In the genomic region with DNA sequence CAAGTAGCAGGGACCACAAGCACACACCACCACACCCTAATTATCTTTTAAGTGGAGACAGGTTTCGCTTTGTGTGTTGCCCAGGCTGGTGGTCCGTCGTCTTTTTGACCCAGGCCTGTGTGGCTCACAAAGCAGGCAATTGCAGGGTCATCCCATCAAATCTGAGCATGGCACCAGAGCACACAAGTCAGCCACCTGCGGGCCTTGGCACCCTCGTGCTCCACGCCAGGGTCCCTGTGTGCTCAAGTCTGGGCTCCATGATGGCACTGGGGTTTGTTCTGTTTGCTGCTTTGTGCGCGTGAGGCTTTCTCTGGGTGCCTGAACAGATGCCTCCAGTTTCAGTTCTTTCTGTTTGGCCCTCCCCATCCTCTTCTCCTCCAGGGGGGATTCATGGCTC, we compare ENCODE assay signal across 9 cellular contexts. TPM values are rescaled to one million over a fixed set of nuclear protein-coding genes. Genes with fewer than 3 reads are reported as not detected.
A peak's percentile ranks its signal among the peaks of the same experiment; 100 is the strongest.
DNase-seq lines count a peak whose midpoint lies in the region; ATAC-seq and TF ChIP-seq lines count a peak whose summit lies in the region.
"Had no signal": no experiment of that assay in that cellular context is flagged by ENCODE, and none has a peak within 500 bp of the region (broad histone marks: within the 10 kb centered on the region; RNA-seq: fewer than 3 reads in every experiment).

No MANE protein-coding gene starts in this region.

- POLR2A ChIA-PET in PC-3 (lab: Charles Lee; ENCODE audit: unreplicated experiment) = no interaction called here

- H2AFZ ChIP-seq in PC-3 (ENCODE audit: low read length) = no peak overlapping the region
- no peak overlapping the region for H2AFZ ChIP-seq in neuronal stem cell (ENCODE audit: low read length)

- H3K79me2 ChIP-seq in DOHH2 (ENCODE audit: control insufficient read depth, low read length) (peaks cover 55% of the 10 kb centered on the region), PC-3 (ENCODE audit: low read length) (peaks cover 47% of the 10 kb centered on the region)

- no peak overlapping the region for H2BK120ac ChIP-seq in neuronal stem cell (ENCODE audit: low read depth, low read length)

- H3K9ac ChIP-seq in PC-3 (ENCODE audit: low read length) = no peak overlapping the region
- no peak overlapping the region for H3K9ac ChIP-seq in neuronal stem cell (ENCODE audit: low read depth, low read length, poor library complexity)

- H3K4me3 ChIP-seq in DOHH2 (ENCODE audit: low read length) = peak overlapping the region; percentile 78
- H3K4me3 ChIP-seq in PC-3 (ENCODE audit: low read length) = no peak overlapping the region; the same call in 1 of the 2 replicates
- H3K4me3 ChIP-seq in neuronal stem cell (ENCODE audit: low read length in 2 of 2) = no peak overlapping the region

- BruUV-seq in PC-3 (replicated peaks; lab: Mats Ljungman, UMichigan) = no TSS peak

- peaks cover 19% of the 10 kb centered on the region for H3K79me1 ChIP-seq in neuronal stem cell (ENCODE audit: low read depth, low read length)

- no peak for DNase-seq in PC-3
- no peak for DNase-seq in caudate nucleus (lab: John Stamatoyannopoulos, UW)
- DNase-seq in neuronal stem cell (ENCODE audit: low spot score) = no peak
- DNase-seq in COLO668 (lab: John Stamatoyannopoulos, UW; ENCODE audit: unreplicated experiment) = no peak
- DNase-seq in hypothalamus (lab: John Stamatoyannopoulos, UW) = no peak
- DNase-seq: NCI-H526 had no signal

- CTCF ChIA-PET in PC-3 (lab: Charles Lee) = no interaction called here

- intact Hi-C loops in PC-3 (cut with micrococcal nuclease) = loop anchor here (10.0 kb wide), 1 partner anchor 60 kb away; no protein-coding TSS in a partner anchor

- no peak overlapping the region for H4K8ac ChIP-seq in neuronal stem cell (ENCODE audit: low read depth, low read length)

- H3F3A ChIP-seq in DOHH2 (ENCODE audit: control insufficient read depth, insufficient read depth) (peaks cover 5% of the 10 kb centered on the region), PC-3 (ENCODE audit: low read length, unreplicated experiment) (no peaks in the 10 kb centered on the region)

- H3K14ac ChIP-seq in neuronal stem cell (ENCODE audit: low read length) = no peak overlapping the region

- TF ChIP-seq CTCF in DOHH2 (IDR thresholded peaks at IDR 0.05; ENCODE audit: low read depth, low read length, poor library complexity, severe bottlenecking) (no peak), PC-3 (conservative IDR thresholded peaks at IDR 0.05; ENCODE audit: low read depth, low read length) (no peak)

- H3K9me3 ChIP-seq in DOHH2 (ENCODE audit: control insufficient read depth, insufficient read depth, low read length) = no peaks in the 10 kb centered on the region
- no peaks in the 10 kb centered on the region for H3K9me3 ChIP-seq in PC-3 (ENCODE audit: low read length)
- H3K9me3 ChIP-seq in neuronal stem cell (replicated peaks in 1 of 2; ENCODE audit: control insufficient read depth in 2 of 2, insufficient read depth in 1 of 2, low read depth in 1 of 2, low read length in 2 of 2) = no peaks in the 10 kb centered on the region

- ATAC-seq in PC-3 (no peak), HG02623 (IDR thresholded peaks at IDR 0.05; ENCODE audit: unreplicated experiment) (no peak), GM21576 (IDR thresholded peaks at IDR 0.05; ENCODE audit: unreplicated experiment) (no peak)

- peak overlapping the region; percentile 55 for H3K23ac ChIP-seq in neuronal stem cell (ENCODE audit: low read depth, low read length, poor library complexity)

- no peak overlapping the region for H2BK15ac ChIP-seq in neuronal stem cell (ENCODE audit: low read length)

- H3K27me3 ChIP-seq in DOHH2 (ENCODE audit: control insufficient read depth, low read length) (no peaks in the 10 kb centered on the region), PC-3 (ENCODE audit: low read length) (no peaks in the 10 kb centered on the region), neuronal stem cell (ENCODE audit: control insufficient read depth in 3 of 3, insufficient read depth in 3 of 3, low read depth in 1 of 3, low read length in 3 of 3) (no peaks in the 10 kb centered on the region)

- H3K4me2 ChIP-seq in DOHH2 (ENCODE audit: low read length) (peak overlapping the region; percentile 81), PC-3 (ENCODE audit: low read length) (peak overlapping the region; percentile 100), neuronal stem cell (ENCODE audit: insufficient read depth, low read length, poor library complexity, severe bottlenecking) (no peak overlapping the region)

- H3K36me3 ChIP-seq in DOHH2 (ENCODE audit: control insufficient read depth, low read length) (peaks cover 28% of the 10 kb centered on the region), PC-3 (ENCODE audit: low read depth, low read length) (no peaks in the 10 kb centered on the region), neuronal stem cell (replicated peaks in 1 of 2; ENCODE audit: control insufficient read depth in 2 of 2, insufficient read depth in 2 of 2, low read length in 2 of 2) (peaks cover 18 to 53% of the 10 kb centered on the region in 2 donors)

- no peak overlapping the region for H3K18ac ChIP-seq in neuronal stem cell (ENCODE audit: low read length)

- 0 out of 2 replicates have a peak overlapping the region, but pooled peaks have one; percentile 20 for H3K27ac ChIP-seq in DOHH2 (ENCODE audit: low read depth, low read length)
- H3K27ac ChIP-seq in PC-3 (ENCODE audit: low read length) = peak overlapping the region; percentile 84
- peak overlapping the region; percentile 23 for H3K27ac ChIP-seq in caudate nucleus (ENCODE audit: low read depth, low read length)
- H3K27ac ChIP-seq in neuronal stem cell (replicated peaks; ENCODE audit: low read length) = no peak overlapping the region

- H2BK12ac ChIP-seq in neuronal stem cell (ENCODE audit: low read length) = no peak overlapping the region

- H3K9me2 ChIP-seq in DOHH2 (replicated peaks; ENCODE audit: control insufficient read depth, low read length) (no peaks in the 10 kb centered on the region), PC-3 (replicated peaks; ENCODE audit: low read length) (no peaks in the 10 kb centered on the region)

- no peak overlapping the region for H2AK5ac ChIP-seq in neuronal stem cell (ENCODE audit: low read depth, low read length)

- H3K4me1 ChIP-seq in DOHH2 (ENCODE audit: control insufficient read depth, low read length) (peaks cover 39% of the 10 kb centered on the region), PC-3 (ENCODE audit: insufficient read depth, low read length) (peaks cover 26% of the 10 kb centered on the region), neuronal stem cell (ENCODE audit: control insufficient read depth in 2 of 2, insufficient read depth in 1 of 2, low read depth in 1 of 2, low read length in 2 of 2) (peaks cover 20 to 23% of the 10 kb centered on the region in 2 donors)

- no CpG with 5 or more reads among the region's 8 CpGs for WGBS in neuronal stem cell (ENCODE audit: extremely low coverage in 2 of 2, insufficient read length in 2 of 2, insufficient replicate concordance in 1 of 2), 2 donors

- H4K91ac ChIP-seq in neuronal stem cell (ENCODE audit: low read depth, low read length, poor library complexity) = no peak overlapping the region

- peaks cover 10% of the 10 kb centered on the region for H4K20me1 ChIP-seq in DOHH2 (ENCODE audit: control insufficient read depth, insufficient read depth, low read depth, low read length)
- peaks cover 15% of the 10 kb centered on the region for H4K20me1 ChIP-seq in PC-3 (ENCODE audit: low read length)

- no peak overlapping the region for H2BK5ac ChIP-seq in neuronal stem cell (ENCODE audit: low read length)

- no peak overlapping the region for H3K4ac ChIP-seq in neuronal stem cell (ENCODE audit: low read length)

RNA-seq across cellular contexts. Expression of gene CAPN15, which starts 2.4 kb away (rescaled TPM):
- total RNA-seq in PC-3 (2014; rRNA removed) = 60.4 and 78.1 TPM in 2 replicates
- 19.7 TPM for polyA plus RNA-seq in neuronal stem cell (2013, experiment 1 of 2)
- 19.6 TPM for polyA plus RNA-seq in neuronal stem cell (2013, experiment 2 of 2)

RNA-seq across cellular contexts. Expression of gene PRR35, which starts 35.1 kb away (rescaled TPM):
- total RNA-seq in PC-3 (2014; rRNA removed) = not detected in 2 replicates
- 0.17 TPM for polyA plus RNA-seq in neuronal stem cell (2013, experiment 1 of 2)
- polyA plus RNA-seq in neuronal stem cell (2013, experiment 2 of 2) = 0.21 TPM

RNA-seq across cellular contexts. Expression of gene NHLRC4, which starts 41.7 kb away (rescaled TPM):
- total RNA-seq in PC-3 (2014; rRNA removed) = 0.44 TPM in 1 of 2 replicates, not detected in the other
- polyA plus RNA-seq in neuronal stem cell (2013, experiment 1 of 2) = 0.04 TPM
- polyA plus RNA-seq in neuronal stem cell (2013, experiment 2 of 2) = 0.04 TPM

RNA-seq across cellular contexts. Expression of gene PIGQ, which starts 44.6 kb away (rescaled TPM):
- 36.0 and 43.8 TPM in 2 replicates for total RNA-seq in PC-3 (2014; rRNA removed)
- polyA plus RNA-seq in neuronal stem cell (2013, experiment 1 of 2) = 23.9 TPM
- 22.8 TPM for polyA plus RNA-seq in neuronal stem cell (2013, experiment 2 of 2)
